Comparison of ENCODE assay signal across 8 cellular contexts in genomic region chr12:132986001-132986884, GRCh38. TPM values are rescaled to one million over a fixed set of nuclear protein-coding genes. Genes with fewer than 3 reads are reported as not detected.
DNase-seq lines count a peak whose midpoint lies in the region; ATAC-seq lines count a peak whose summit lies in the region.

A gene with protein sequence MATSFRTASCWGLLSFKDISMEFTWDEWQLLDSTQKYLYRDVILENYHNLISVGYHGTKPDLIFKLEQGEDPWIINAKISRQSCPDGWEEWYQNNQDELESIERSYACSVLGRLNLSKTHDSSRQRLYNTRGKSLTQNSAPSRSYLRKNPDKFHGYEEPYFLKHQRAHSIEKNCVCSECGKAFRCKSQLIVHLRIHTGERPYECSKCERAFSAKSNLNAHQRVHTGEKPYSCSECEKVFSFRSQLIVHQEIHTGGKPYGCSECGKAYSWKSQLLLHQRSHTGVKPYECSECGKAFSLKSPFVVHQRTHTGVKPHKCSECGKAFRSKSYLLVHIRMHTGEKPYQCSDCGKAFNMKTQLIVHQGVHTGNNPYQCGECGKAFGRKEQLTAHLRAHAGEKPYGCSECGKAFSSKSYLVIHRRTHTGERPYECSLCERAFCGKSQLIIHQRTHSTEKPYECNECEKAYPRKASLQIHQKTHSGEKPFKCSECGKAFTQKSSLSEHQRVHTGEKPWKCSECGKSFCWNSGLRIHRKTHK (plus strand): TSS chr12:132986367. CDS start chr12:132986841, 474 bp downstream.

- H3K4me3 ChIP-seq in BLaER1 treated with 17β-estradiol and CSF1 and Interleukin-3, amounts not matched to agents 10 nM and 100 nM, result peak within 1 kb of the TSS; percentile 80 to 99 (median 93)

- DNase-seq in NCI-H748 (lab: John Stamatoyannopoulos, UW; ENCODE audit: unreplicated experiment), result peak; percentile 98
- DNase-seq in activated CD4-positive, alpha-beta T cell treated with anti-CD3 and anti-CD28 coated beads, Interleukin-2, amount 50 U/mL, for 1 hour, result peak; percentile 83
- peak; percentile 90 for DNase-seq in dedifferentiated amniotic fluid mesenchymal stem cell (ENCODE audit: extremely low spot score)
- peak; percentile 96 for DNase-seq in left lobe of liver (ENCODE audit: low spot score)
- DNase-seq in stimulated activated CD4-positive, alpha-beta T cell treated with anti-CD3 and anti-CD28 coated beads, Interleukin-2, amount 100 ng/mL, for 4 hours (ENCODE audit: low read depth), result peak; percentile 85

- peak within 1 kb of the TSS; percentile 83 to 99 (median 93) for H3K4me2 ChIP-seq in BLaER1 treated with 17β-estradiol and CSF1 and Interleukin-3, amounts not matched to agents 10 nM and 100 nM

- H3K4me1 ChIP-seq in BLaER1 treated with 17β-estradiol and CSF1 and Interleukin-3, amounts not matched to agents 10 nM and 100 nM, result peaks cover 7 to 18% (median 13%) of the 10 kb centered on the region in 10 experiments; a peak in 19 of 20 replicates

- H4K20me1 ChIP-seq in BLaER1 treated with 17β-estradiol and CSF1 and Interleukin-3, amounts not matched to agents 10 nM and 100 nM, result peaks cover 0 to 6% (median 0%) of the 10 kb centered on the region in 11 experiments; a peak in 3 of 22 replicates

- H3K9ac ChIP-seq in BLaER1 treated with 17β-estradiol and CSF1 and Interleukin-3, amounts not matched to agents 10 nM and 100 nM, result peak within 1 kb of the TSS; percentile 78 to 92 (median 88)

- H3K9me3 ChIP-seq in BLaER1 treated with 17β-estradiol and CSF1 and Interleukin-3, amounts not matched to agents 10 nM and 100 nM (replicated peaks in 1 of 11), result peaks cover 57 to 73% (median 67%) of the 10 kb centered on the region in 11 experiments

- H3K36me3 ChIP-seq in BLaER1 treated with 17β-estradiol and CSF1 and Interleukin-3, amounts not matched to agents 10 nM and 100 nM, result peaks cover 37 to 41% (median 40%) of the 10 kb centered on the region in 11 experiments

- no peaks in the 10 kb centered on the region for H3K27me3 ChIP-seq in BLaER1 treated with 17β-estradiol and CSF1 and Interleukin-3, amounts not matched to agents 10 nM and 100 nM

- peak; percentile 96 for ATAC-seq in GM19351 (IDR thresholded peaks at IDR 0.05; ENCODE audit: unreplicated experiment)
- peak; percentile 96 for ATAC-seq in HG03521 (IDR thresholded peaks at IDR 0.05; ENCODE audit: unreplicated experiment)
- ATAC-seq in left lobe of liver, result peak; percentile 99

- H3K27ac ChIP-seq in BLaER1 treated with 17β-estradiol and CSF1 and Interleukin-3, amounts not matched to agents 10 nM and 100 nM, result peak within 1 kb of the TSS; percentile 73 to 89 (median 86)

RNA-seq across cellular contexts. Expression of the gene that starts here (rescaled TPM):
- 5.1 TPM for total RNA-seq in left lobe of liver

Comparison
In these comparisons a context has a peak if more than half of its experiments do, and no peak if none do; other contexts are left out.
1. Peak in every context shown above with its lines: DNase-seq, ATAC-seq, H3K4me3 ChIP-seq and H3K27ac ChIP-seq.